1 cellular context compared by ENCODE assay signal in the genomic region with DNA sequence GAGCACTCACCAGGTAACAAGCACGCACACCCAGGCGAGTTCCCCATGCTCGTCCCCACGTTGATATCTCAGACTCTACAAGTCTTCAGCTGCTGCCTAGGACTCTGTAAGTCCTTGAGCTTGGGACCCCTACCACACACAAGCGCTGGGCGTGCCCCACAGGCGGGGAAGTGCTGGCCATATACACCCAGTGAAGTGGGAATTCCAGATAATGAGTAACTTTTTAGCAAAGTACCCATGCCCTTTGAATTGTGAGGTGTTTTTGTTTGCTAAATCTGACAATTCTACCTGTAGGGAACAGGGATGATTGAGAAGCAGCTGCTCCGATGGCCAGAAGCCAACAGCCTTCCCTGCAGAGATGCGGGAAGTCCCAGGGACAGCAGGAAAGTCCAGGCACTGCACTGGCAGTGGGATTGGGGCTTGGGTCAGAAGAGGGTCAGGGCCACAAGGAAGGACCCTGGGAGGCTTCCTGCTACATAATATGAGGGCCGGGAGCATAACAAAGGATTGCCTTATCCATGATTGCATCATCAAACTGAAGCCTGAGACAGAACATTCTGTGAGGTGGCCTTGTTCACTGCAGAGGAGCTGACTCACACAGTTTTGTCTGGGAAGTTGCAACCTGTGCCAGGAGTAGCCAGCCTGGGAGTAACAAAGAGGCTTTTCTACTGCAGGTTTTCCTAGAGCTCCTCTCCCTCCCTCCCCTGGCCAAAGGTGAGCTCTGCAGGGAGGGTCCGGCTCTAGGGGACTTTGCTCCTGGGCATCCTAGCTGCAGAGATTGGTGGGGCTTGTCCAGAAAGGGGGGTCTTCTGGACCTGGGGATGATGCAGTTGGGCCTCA.
TF ChIP-seq lines count a peak whose summit lies in the region.

No MANE protein-coding gene starts in this region.

TF ChIP-seq in HepG2, 621 proteins besides CTCF, POLR2A, EP300 and RAD21 (continued from another document and continues in another):
- TF ChIP-seq, protein P1, sequence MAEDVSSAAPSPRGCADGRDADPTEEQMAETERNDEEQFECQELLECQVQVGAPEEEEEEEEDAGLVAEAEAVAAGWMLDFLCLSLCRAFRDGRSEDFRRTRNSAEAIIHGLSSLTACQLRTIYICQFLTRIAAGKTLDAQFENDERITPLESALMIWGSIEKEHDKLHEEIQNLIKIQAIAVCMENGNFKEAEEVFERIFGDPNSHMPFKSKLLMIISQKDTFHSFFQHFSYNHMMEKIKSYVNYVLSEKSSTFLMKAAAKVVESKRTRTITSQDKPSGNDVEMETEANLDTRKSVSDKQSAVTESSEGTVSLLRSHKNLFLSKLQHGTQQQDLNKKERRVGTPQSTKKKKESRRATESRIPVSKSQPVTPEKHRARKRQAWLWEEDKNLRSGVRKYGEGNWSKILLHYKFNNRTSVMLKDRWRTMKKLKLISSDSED (CRISPR knock-in tag; IDR thresholded peaks at IDR 0.05): no peak
- TF ChIP-seq ZKSCAN1 (IDR thresholded peaks at IDR 0.05; ENCODE audit: low read length) (no peak), FOXO1 (CRISPR knock-in tag; IDR thresholded peaks at IDR 0.05) (peak; percentile 91), ZNF7 (CRISPR knock-in tag; IDR thresholded peaks at IDR 0.05) (no peak), ZNF292 (CRISPR knock-in tag; IDR thresholded peaks at IDR 0.05; ENCODE audit: borderline replicate concordance, low read depth) (peak; percentile 87; the same call in 1 of the 2 replicates), HDAC2 (CRISPR knock-in tag; IDR thresholded peaks at IDR 0.05) (peak; percentile 98; the same call in 1 of the 2 replicates), RFXAP (CRISPR knock-in tag; IDR thresholded peaks at IDR 0.05; ENCODE audit: borderline replicate concordance) (peak; percentile 69; the same call in 1 of the 2 replicates), PHF20 (CRISPR knock-in tag; IDR thresholded peaks at IDR 0.05) (no peak; the same call in 1 of the 2 replicates), KMT2B (CRISPR knock-in tag; IDR thresholded peaks at IDR 0.05) (0 out of 2 replicates have a peak, but pooled peaks have one; percentile 30), GTF2F1 (IDR thresholded peaks at IDR 0.05; ENCODE audit: low read length) (peak; percentile 31; the same call in 1 of the 2 replicates), ZNF282 (IDR thresholded peaks at IDR 0.05; ENCODE audit: partially characterized antibody) (no peak), HOXA7 (CRISPR knock-in tag; IDR thresholded peaks at IDR 0.05) (no peak), ZNF781 (CRISPR knock-in tag; IDR thresholded peaks at IDR 0.05; ENCODE audit: borderline replicate concordance, not compliant biosample characterization) (peak; percentile 69), MTF1 (CRISPR knock-in tag; IDR thresholded peaks at IDR 0.05) (peak; percentile 87; the same call in 1 of the 2 replicates), NR2F1 (CRISPR knock-in tag; IDR thresholded peaks at IDR 0.05) (peak; percentile 95 to 96), NAIF1 (CRISPR knock-in tag; IDR thresholded peaks at IDR 0.05; ENCODE audit: borderline replicate concordance) (0 out of 2 replicates have a peak, but pooled peaks have one; percentile 39), MYNN (CRISPR knock-in tag; IDR thresholded peaks at IDR 0.05; ENCODE audit: low read depth) (0 out of 2 replicates have a peak, but pooled peaks have one; percentile 35), RARA (CRISPR knock-in tag; IDR thresholded peaks at IDR 0.05) (peak; percentile 100), ZBTB8A (CRISPR knock-in tag; IDR thresholded peaks at IDR 0.05; ENCODE audit: borderline replicate concordance, low read depth) (0 out of 2 replicates have a peak, but pooled peaks have one; percentile 42), RBM22 (optimal IDR thresholded peaks at IDR 0.05; ENCODE audit: low read length) (no peak), ZNF552 (CRISPR knock-in tag; IDR thresholded peaks at IDR 0.05; ENCODE audit: borderline replicate concordance) (no peak), ZNF83 (CRISPR knock-in tag; IDR thresholded peaks at IDR 0.05; ENCODE audit: borderline replicate concordance) (no peak), NFIB (CRISPR knock-in tag; IDR thresholded peaks at IDR 0.05; ENCODE audit: borderline replicate concordance) (no peak), GATA4 (IDR thresholded peaks at IDR 0.05; ENCODE audit: borderline replicate concordance, low read depth) (peak; percentile 91; the same call in 1 of the 2 replicates), ZNF10 (CRISPR knock-in tag; IDR thresholded peaks at IDR 0.05; ENCODE audit: borderline replicate concordance, low read depth) (no peak), FLYWCH1 (CRISPR knock-in tag; IDR thresholded peaks at IDR 0.05) (0 out of 2 replicates have a peak, but pooled peaks have one; percentile 44), ISL2 (CRISPR knock-in tag; IDR thresholded peaks at IDR 0.05) (peak; percentile 95), FOXM1 (CRISPR knock-in tag; IDR thresholded peaks at IDR 0.05) (no peak), ZNF577 (CRISPR knock-in tag; IDR thresholded peaks at IDR 0.05; ENCODE audit: borderline replicate concordance, low read depth) (no peak), NBN (conservative IDR thresholded peaks at IDR 0.05) (no peak), CCDC6 (CRISPR knock-in tag; IDR thresholded peaks at IDR 0.05) (peak; percentile 93)
- TF ChIP-seq, protein P2, sequence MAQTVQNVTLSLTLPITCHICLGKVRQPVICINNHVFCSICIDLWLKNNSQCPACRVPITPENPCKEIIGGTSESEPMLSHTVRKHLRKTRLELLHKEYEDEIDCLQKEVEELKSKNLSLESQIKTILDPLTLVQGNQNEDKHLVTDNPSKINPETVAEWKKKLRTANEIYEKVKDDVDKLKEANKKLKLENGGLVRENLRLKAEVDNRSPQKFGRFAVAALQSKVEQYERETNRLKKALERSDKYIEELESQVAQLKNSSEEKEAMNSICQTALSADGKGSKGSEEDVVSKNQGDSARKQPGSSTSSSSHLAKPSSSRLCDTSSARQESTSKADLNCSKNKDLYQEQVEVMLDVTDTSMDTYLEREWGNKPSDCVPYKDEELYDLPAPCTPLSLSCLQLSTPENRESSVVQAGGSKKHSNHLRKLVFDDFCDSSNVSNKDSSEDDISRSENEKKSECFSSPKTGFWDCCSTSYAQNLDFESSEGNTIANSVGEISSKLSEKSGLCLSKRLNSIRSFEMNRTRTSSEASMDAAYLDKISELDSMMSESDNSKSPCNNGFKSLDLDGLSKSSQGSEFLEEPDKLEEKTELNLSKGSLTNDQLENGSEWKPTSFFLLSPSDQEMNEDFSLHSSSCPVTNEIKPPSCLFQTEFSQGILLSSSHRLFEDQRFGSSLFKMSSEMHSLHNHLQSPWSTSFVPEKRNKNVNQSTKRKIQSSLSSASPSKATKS (CRISPR knock-in tag; IDR thresholded peaks at IDR 0.05): 0 out of 2 replicates have a peak, but pooled peaks have one; percentile 11
- TF ChIP-seq, protein P3, sequence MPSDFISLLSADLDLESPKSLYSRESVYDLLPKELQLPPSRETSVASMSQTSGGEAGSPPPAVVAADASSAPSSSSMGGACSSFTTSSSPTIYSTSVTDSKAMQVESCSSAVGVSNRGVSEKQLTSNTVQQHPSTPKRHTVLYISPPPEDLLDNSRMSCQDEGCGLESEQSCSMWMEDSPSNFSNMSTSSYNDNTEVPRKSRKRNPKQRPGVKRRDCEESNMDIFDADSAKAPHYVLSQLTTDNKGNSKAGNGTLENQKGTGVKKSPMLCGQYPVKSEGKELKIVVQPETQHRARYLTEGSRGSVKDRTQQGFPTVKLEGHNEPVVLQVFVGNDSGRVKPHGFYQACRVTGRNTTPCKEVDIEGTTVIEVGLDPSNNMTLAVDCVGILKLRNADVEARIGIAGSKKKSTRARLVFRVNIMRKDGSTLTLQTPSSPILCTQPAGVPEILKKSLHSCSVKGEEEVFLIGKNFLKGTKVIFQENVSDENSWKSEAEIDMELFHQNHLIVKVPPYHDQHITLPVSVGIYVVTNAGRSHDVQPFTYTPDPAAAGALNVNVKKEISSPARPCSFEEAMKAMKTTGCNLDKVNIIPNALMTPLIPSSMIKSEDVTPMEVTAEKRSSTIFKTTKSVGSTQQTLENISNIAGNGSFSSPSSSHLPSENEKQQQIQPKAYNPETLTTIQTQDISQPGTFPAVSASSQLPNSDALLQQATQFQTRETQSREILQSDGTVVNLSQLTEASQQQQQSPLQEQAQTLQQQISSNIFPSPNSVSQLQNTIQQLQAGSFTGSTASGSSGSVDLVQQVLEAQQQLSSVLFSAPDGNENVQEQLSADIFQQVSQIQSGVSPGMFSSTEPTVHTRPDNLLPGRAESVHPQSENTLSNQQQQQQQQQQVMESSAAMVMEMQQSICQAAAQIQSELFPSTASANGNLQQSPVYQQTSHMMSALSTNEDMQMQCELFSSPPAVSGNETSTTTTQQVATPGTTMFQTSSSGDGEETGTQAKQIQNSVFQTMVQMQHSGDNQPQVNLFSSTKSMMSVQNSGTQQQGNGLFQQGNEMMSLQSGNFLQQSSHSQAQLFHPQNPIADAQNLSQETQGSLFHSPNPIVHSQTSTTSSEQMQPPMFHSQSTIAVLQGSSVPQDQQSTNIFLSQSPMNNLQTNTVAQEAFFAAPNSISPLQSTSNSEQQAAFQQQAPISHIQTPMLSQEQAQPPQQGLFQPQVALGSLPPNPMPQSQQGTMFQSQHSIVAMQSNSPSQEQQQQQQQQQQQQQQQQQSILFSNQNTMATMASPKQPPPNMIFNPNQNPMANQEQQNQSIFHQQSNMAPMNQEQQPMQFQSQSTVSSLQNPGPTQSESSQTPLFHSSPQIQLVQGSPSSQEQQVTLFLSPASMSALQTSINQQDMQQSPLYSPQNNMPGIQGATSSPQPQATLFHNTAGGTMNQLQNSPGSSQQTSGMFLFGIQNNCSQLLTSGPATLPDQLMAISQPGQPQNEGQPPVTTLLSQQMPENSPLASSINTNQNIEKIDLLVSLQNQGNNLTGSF (CRISPR knock-in tag; IDR thresholded peaks at IDR 0.05): no peak
- TF ChIP-seq, protein P4, sequence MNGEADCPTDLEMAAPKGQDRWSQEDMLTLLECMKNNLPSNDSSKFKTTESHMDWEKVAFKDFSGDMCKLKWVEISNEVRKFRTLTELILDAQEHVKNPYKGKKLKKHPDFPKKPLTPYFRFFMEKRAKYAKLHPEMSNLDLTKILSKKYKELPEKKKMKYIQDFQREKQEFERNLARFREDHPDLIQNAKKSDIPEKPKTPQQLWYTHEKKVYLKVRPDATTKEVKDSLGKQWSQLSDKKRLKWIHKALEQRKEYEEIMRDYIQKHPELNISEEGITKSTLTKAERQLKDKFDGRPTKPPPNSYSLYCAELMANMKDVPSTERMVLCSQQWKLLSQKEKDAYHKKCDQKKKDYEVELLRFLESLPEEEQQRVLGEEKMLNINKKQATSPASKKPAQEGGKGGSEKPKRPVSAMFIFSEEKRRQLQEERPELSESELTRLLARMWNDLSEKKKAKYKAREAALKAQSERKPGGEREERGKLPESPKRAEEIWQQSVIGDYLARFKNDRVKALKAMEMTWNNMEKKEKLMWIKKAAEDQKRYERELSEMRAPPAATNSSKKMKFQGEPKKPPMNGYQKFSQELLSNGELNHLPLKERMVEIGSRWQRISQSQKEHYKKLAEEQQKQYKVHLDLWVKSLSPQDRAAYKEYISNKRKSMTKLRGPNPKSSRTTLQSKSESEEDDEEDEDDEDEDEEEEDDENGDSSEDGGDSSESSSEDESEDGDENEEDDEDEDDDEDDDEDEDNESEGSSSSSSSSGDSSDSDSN (CRISPR knock-in tag; IDR thresholded peaks at IDR 0.05): peak; percentile 69
- TF ChIP-seq, protein P5, sequence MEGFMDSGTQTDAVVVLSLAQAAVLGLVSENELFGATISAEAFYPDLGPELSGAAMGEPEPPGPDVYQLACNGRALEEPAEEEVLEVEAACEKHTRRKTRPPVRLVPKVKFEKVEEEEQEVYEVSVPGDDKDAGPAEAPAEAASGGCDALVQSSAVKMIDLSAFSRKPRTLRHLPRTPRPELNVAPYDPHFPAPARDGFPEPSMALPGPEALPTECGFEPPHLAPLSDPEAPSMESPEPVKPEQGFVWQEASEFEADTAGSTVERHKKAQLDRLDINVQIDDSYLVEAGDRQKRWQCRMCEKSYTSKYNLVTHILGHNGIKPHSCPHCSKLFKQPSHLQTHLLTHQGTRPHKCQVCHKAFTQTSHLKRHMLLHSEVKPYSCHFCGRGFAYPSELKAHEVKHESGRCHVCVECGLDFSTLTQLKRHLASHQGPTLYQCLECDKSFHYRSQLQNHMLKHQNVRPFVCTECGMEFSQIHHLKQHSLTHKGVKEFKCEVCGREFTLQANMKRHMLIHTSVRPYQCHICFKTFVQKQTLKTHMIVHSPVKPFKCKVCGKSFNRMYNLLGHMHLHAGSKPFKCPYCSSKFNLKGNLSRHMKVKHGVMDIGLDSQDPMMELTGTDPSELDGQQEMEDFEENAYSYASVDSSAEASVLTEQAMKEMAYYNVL (CRISPR knock-in tag; IDR thresholded peaks at IDR 0.05; ENCODE audit: borderline replicate concordance): peak; percentile 94; the same call in 1 of the 2 replicates
- TF ChIP-seq, protein P6, sequence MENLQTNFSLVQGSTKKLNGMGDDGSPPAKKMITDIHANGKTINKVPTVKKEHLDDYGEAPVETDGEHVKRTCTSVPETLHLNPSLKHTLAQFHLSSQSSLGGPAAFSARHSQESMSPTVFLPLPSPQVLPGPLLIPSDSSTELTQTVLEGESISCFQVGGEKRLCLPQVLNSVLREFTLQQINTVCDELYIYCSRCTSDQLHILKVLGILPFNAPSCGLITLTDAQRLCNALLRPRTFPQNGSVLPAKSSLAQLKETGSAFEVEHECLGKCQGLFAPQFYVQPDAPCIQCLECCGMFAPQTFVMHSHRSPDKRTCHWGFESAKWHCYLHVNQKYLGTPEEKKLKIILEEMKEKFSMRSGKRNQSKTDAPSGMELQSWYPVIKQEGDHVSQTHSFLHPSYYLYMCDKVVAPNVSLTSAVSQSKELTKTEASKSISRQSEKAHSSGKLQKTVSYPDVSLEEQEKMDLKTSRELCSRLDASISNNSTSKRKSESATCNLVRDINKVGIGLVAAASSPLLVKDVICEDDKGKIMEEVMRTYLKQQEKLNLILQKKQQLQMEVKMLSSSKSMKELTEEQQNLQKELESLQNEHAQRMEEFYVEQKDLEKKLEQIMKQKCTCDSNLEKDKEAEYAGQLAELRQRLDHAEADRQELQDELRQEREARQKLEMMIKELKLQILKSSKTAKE (CRISPR knock-in tag; IDR thresholded peaks at IDR 0.05; ENCODE audit: borderline replicate concordance): peak; percentile 99
- TF ChIP-seq, protein P7, sequence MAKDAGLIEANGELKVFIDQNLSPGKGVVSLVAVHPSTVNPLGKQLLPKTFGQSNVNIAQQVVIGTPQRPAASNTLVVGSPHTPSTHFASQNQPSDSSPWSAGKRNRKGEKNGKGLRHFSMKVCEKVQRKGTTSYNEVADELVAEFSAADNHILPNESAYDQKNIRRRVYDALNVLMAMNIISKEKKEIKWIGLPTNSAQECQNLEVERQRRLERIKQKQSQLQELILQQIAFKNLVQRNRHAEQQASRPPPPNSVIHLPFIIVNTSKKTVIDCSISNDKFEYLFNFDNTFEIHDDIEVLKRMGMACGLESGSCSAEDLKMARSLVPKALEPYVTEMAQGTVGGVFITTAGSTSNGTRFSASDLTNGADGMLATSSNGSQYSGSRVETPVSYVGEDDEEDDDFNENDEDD (CRISPR knock-in tag; IDR thresholded peaks at IDR 0.05; ENCODE audit: borderline replicate concordance): peak; percentile 15; the same call in 1 of the 2 replicates
- TF ChIP-seq, protein P8, sequence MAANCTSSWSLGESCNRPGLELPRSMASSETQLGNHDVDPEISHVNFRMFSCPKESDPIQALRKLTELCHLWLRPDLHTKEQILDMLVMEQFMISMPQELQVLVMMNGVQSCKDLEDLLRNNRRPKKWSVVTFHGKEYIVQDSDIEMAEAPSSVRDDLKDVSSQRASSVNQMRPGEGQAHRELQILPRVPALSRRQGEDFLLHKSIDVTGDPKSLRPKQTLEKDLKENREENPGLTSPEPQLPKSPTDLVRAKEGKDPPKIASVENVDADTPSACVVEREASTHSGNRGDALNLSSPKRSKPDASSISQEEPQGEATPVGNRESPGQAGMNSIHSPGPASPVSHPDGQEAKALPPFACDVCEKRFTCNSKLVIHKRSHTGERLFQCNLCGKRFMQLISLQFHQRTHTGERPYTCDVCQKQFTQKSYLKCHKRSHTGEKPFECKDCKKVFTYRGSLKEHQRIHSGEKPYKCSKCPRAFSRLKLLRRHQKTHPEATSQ (CRISPR knock-in tag; IDR thresholded peaks at IDR 0.05; ENCODE audit: borderline replicate concordance): 0 out of 2 replicates have a peak, but pooled peaks have one; percentile 29
